ENCODE assay signal across 8 cellular contexts in genomic region chr4:143186202-143186601, GRCh38. TPM values are rescaled to one million over a fixed set of nuclear protein-coding genes. Genes with fewer than 3 reads are reported as not detected.
DNase-seq lines count a peak whose midpoint lies in the region; ATAC-seq, FAIRE-seq and TF ChIP-seq lines count a peak whose summit lies in the region.

No MANE protein-coding gene starts in this region.

- 2 to 6% (median 5%) methylated on average over 6 of the region's 6 CpGs for WGBS in heart left ventricle, 4 donors
- WGBS in lower leg skin, 2 donors: 4 to 5% methylated on average over 6 of the region's 6 CpGs
- WGBS in urinary bladder: 4% methylated on average over 6 of the region's 6 CpGs

- no peak for DNase-seq in heart left ventricle
- no peak for DNase-seq in left ventricle myocardium superior
- no peak for DNase-seq in astrocyte of the cerebellum (ENCODE audit: low read depth)
- no peak for DNase-seq in lower leg skin (ENCODE audit: low spot score in 2 of 2)
- DNase-seq in frontal cortex (ENCODE audit: low spot score in 2 of 2): no peak
- DNase-seq in NCI-H187 treated with DMSO at 0.1 percent for 48 hours (lab: John Stamatoyannopoulos, UW): no peak

- in situ Hi-C loops in astrocyte of the cerebellum (cut with HindIII; ENCODE audit: low sequenced_read_pairs): no loop called here

- H3K4me3 ChIP-seq in heart left ventricle: peak overlapping the region; percentile 75 to 94 (median 89)
- peak overlapping the region; percentile 85 for H3K4me3 ChIP-seq in astrocyte of the cerebellum (ENCODE audit: low read depth, low read length)
- peak overlapping the region; percentile 95 for H3K4me3 ChIP-seq in lower leg skin (ENCODE audit: low read depth, poor library complexity, severe bottlenecking)
- H3K4me3 ChIP-seq in urinary bladder (ENCODE audit: low read depth, low read length): peak overlapping the region; percentile 95

- FAIRE-seq in frontal cortex (lab: Jason Lieb, UNC): no peak

- TF ChIP-seq POLR2A in heart left ventricle (IDR thresholded peaks at IDR 0.05): no peak
- no peak for TF ChIP-seq POLR2A in lower leg skin (IDR thresholded peaks at IDR 0.05)

- H3K27ac ChIP-seq in heart left ventricle: peak overlapping the region in 11 of 12 donors; percentile 81 to 96 (median 92)
- no peak overlapping the region for H3K27ac ChIP-seq in urinary bladder (ENCODE audit: low read depth)

- no peak for ATAC-seq in heart left ventricle
- ATAC-seq in left ventricle myocardium superior: no peak
- no peak for ATAC-seq in GM21786 (IDR thresholded peaks at IDR 0.05; ENCODE audit: unreplicated experiment)

- intact Hi-C loops in heart left ventricle (cut with DNase I): no loop called here
- intact Hi-C loops in left ventricle myocardium superior (cut with micrococcal nuclease): no loop called here
- intact Hi-C loops in lower leg skin (cut with DNase I; ENCODE audit: low total_unique reads): no loop called here

- H3K4me1 ChIP-seq in heart left ventricle (peaks cover 0 to 68% (median 51%) of the 10 kb centered on the region in 12 donors), urinary bladder (ENCODE audit: insufficient read depth) (no peaks in the 10 kb centered on the region)

- H3K9me3 ChIP-seq in heart left ventricle: no peaks in the 10 kb centered on the region

- peaks cover 0 to 38% (median 21%) of the 10 kb centered on the region in 9 donors for H3K36me3 ChIP-seq in heart left ventricle
- H3K36me3 ChIP-seq in urinary bladder (ENCODE audit: insufficient read depth): no peaks in the 10 kb centered on the region

- no peak for TF ChIP-seq CTCF in heart left ventricle (IDR thresholded peaks at IDR 0.05)
- TF ChIP-seq CTCF in astrocyte of the cerebellum (IDR thresholded peaks at IDR 0.05; ENCODE audit: low read depth, low read length, missing control alignments): no peak
- TF ChIP-seq CTCF in lower leg skin (IDR thresholded peaks at IDR 0.05): no peak

- no peaks in the 10 kb centered on the region for H3K27me3 ChIP-seq in heart left ventricle

RNA-seq across cellular contexts. Expression of gene USP38, which starts 1.5 kb away (rescaled TPM):
- total RNA-seq in heart left ventricle: 10 to 100 TPM; 16.5 to 29.6 (median 20.4) TPM
- 10 to 100 TPM in 1 of 2 donors, 1 to 10 TPM in 1; 3.8 to 29.7 TPM for polyA plus RNA-seq in heart left ventricle
- total RNA-seq in left ventricle myocardium superior: 19.4 TPM
- total RNA-seq in lower leg skin: 10 to 100 TPM; 27.8 to 31.6 (median 30.6) TPM
- 28.7 TPM for total RNA-seq in urinary bladder
- 9.5 TPM for polyA plus RNA-seq in urinary bladder
- 20.0 TPM for total RNA-seq in frontal cortex
